ENCODE assay signal across 10 cellular contexts in genomic region chr20:3784226-3784853, GRCh38. TPM values are rescaled to one million over a fixed set of nuclear protein-coding genes. Genes with fewer than 3 reads are reported as not detected.
A peak's percentile ranks its signal among the peaks of the same experiment; 100 is the strongest.
DNase-seq lines count a peak whose midpoint lies in the region; ATAC-seq and TF ChIP-seq lines count a peak whose summit lies in the region.
"Had no signal": no experiment of that assay in that cellular context is flagged by ENCODE, and none has a peak within 500 bp of the region (broad histone marks: within the 10 kb centered on the region; RNA-seq: fewer than 3 reads in every experiment).

No MANE protein-coding gene starts in this region.

- CTCF ChIA-PET in activated CD8-positive, alpha-beta T cell treated with anti-CD3 and anti-CD28 coated beads for 36 hours (lab: Charles Lee), result interaction anchor here (5.4 to 5.9 kb wide), 2 partner anchors 17 to 35 kb away, joined by 30 to 69 read pairs; partner anchors contain the start of genes ADISSP and AP5S1

- H3K27me3 ChIP-seq in stomach, result peaks cover 0 to 2% (median 0%) of the 10 kb centered on the region in 3 donors

- H3K27ac Mint-ChIP-seq in activated CD4-positive, alpha-beta T cell treated with anti-CD3 and anti-CD28 coated beads, Interleukin-2, amount 10 ng/mL, durations not matched to agents 24 days and 14 days, result no peak overlapping the region
- no peak overlapping the region for H3K27ac Mint-ChIP-seq in activated CD8-positive, alpha-beta T cell treated with anti-CD3 and anti-CD28 coated beads for 36 hours

- no peak for TF ChIP-seq CTCF in activated CD8-positive, alpha-beta T cell treated with anti-CD3 and anti-CD28 coated beads for 36 hours (IDR thresholded peaks at IDR 0.05)
- TF ChIP-seq CTCF in fibroblast of villous mesenchyme (IDR thresholded peaks at IDR 0.05; ENCODE audit: insufficient read depth, low read depth, low read length) (no peak), stomach (IDR thresholded peaks at IDR 0.05) (no peak)

- TF ChIP-seq EP300 in stomach (IDR thresholded peaks at IDR 0.05), result no peak

- POLR2A ChIA-PET in activated CD8-positive, alpha-beta T cell treated with anti-CD3 and anti-CD28 coated beads for 36 hours (lab: Charles Lee), result interaction anchor here (1.3 to 4.7 kb wide), 4 partner anchors 16 to 53 kb away, joined by 3 to 46 read pairs (median 24); partner anchors contain the start of genes ADISSP and AP5S1

- no peak for ATAC-seq in activated CD8-positive, alpha-beta T cell treated with anti-CD3 and anti-CD28 coated beads for 36 hours
- ATAC-seq in GM18858 (IDR thresholded peaks at IDR 0.05; ENCODE audit: unreplicated experiment), result no peak
- no peak for ATAC-seq in HG03159 (IDR thresholded peaks at IDR 0.05; ENCODE audit: unreplicated experiment)

- peaks cover 0 to 25% (median 8%) of the 10 kb centered on the region in 4 donors for H3K36me3 ChIP-seq in stomach

- peak overlapping the region; percentile 72 for H3K4me3 Mint-ChIP-seq in activated CD4-positive, alpha-beta T cell treated with anti-CD3 and anti-CD28 coated beads, Interleukin-2, amount 10 ng/mL, durations not matched to agents 24 days and 14 days
- H3K4me3 Mint-ChIP-seq in activated CD8-positive, alpha-beta T cell treated with anti-CD3 and anti-CD28 coated beads for 36 hours, result peak overlapping the region; percentile 44

- peaks cover 13% of the 10 kb centered on the region for H3K27me3 Mint-ChIP-seq in activated CD4-positive, alpha-beta T cell treated with anti-CD3 and anti-CD28 coated beads, Interleukin-2, amount 10 ng/mL, durations not matched to agents 24 days and 14 days
- peaks cover 8% of the 10 kb centered on the region for H3K27me3 Mint-ChIP-seq in activated CD8-positive, alpha-beta T cell treated with anti-CD3 and anti-CD28 coated beads for 36 hours

- 61 to 77% (median 72%) methylated on average over 17 of the region's 17 CpGs for WGBS in stomach, 5 donors

- no peaks in the 10 kb centered on the region for H3K9me3 ChIP-seq in stomach

- intact Hi-C loops in activated CD4-positive, alpha-beta T cell treated with anti-CD3 and anti-CD28 coated beads, Interleukin-2, amount 10 ng/mL, durations not matched to agents 24 days and 14 days (cut with micrococcal nuclease), result no loop called here
- intact Hi-C loops in activated CD8-positive, alpha-beta T cell treated with anti-CD3 and anti-CD28 coated beads for 36 hours (cut with micrococcal nuclease), result loop anchor here (5.0 kb wide), 1 partner anchor 73 kb away; no protein-coding TSS in a partner anchor
- intact Hi-C loops in stomach (cut with DNase I; ENCODE audit: low total_unique reads), result loop anchor here (5.0 kb wide), 1 partner anchor 68 kb away; no protein-coding TSS in a partner anchor

- peaks cover 41 to 76% (median 59%) of the 10 kb centered on the region in 4 donors for H3K4me1 ChIP-seq in stomach

- peak overlapping the region; percentile 74 for H3K4me3 ChIP-seq in fibroblast of villous mesenchyme (ENCODE audit: low read depth, low read length)
- H3K4me3 ChIP-seq in stomach, result peak overlapping the region in 3 of 4 donors; percentile 61 to 77 (median 70)

- DNase-seq in activated CD4-positive, alpha-beta T cell treated with anti-CD3 and anti-CD28 coated beads, Interleukin-2, amount 10 ng/mL, durations not matched to agents 24 days and 14 days, result no peak
- no peak for DNase-seq in activated CD4-positive, alpha-beta T cell treated with anti-CD3 and anti-CD28 coated beads for 4 hours
- no peak for DNase-seq in activated CD8-positive, alpha-beta T cell treated with anti-CD3 and anti-CD28 coated beads for 36 hours
- DNase-seq in fibroblast of villous mesenchyme (ENCODE audit: low read depth), result no peak
- no peak for DNase-seq in stomach
- no peak for DNase-seq in NCI-H510A (lab: John Stamatoyannopoulos, UW)
- DNase-seq: AML-193, NCI-H345 had no signal

- no peaks in the 10 kb centered on the region for H3K9me3 Mint-ChIP-seq in activated CD4-positive, alpha-beta T cell treated with anti-CD3 and anti-CD28 coated beads, Interleukin-2, amount 10 ng/mL, durations not matched to agents 24 days and 14 days
- no peaks in the 10 kb centered on the region for H3K9me3 Mint-ChIP-seq in activated CD8-positive, alpha-beta T cell treated with anti-CD3 and anti-CD28 coated beads for 36 hours

- H3K27ac ChIP-seq in stomach, result peak overlapping the region in 4 of 5 donors; percentile 5 to 90 (median 50)

- peaks cover 17% of the 10 kb centered on the region for H3K36me3 Mint-ChIP-seq in activated CD4-positive, alpha-beta T cell treated with anti-CD3 and anti-CD28 coated beads, Interleukin-2, amount 10 ng/mL, durations not matched to agents 24 days and 14 days (ENCODE audit: low read depth)
- H3K36me3 Mint-ChIP-seq in activated CD8-positive, alpha-beta T cell treated with anti-CD3 and anti-CD28 coated beads for 36 hours (ENCODE audit: low read depth), result peaks cover 13% of the 10 kb centered on the region

- TF ChIP-seq POLR2A in stomach (IDR thresholded peaks at IDR 0.05), result no peak

- peaks cover 46% of the 10 kb centered on the region for H3K4me1 Mint-ChIP-seq in activated CD4-positive, alpha-beta T cell treated with anti-CD3 and anti-CD28 coated beads, Interleukin-2, amount 10 ng/mL, durations not matched to agents 24 days and 14 days
- H3K4me1 Mint-ChIP-seq in activated CD8-positive, alpha-beta T cell treated with anti-CD3 and anti-CD28 coated beads for 36 hours (ENCODE audit: low read depth), result peaks cover 49% of the 10 kb centered on the region

RNA-seq across cellular contexts. Expression of gene CENPB, which starts 2.2 kb away (rescaled TPM):
- total RNA-seq in activated CD4-positive, alpha-beta T cell treated with anti-CD3 and anti-CD28 coated beads, Interleukin-2, amount 10 ng/mL, durations not matched to agents 24 days and 14 days, result 72.8 and 74.4 TPM in 2 replicates
- 10 to 100 TPM; 35.0 to 35.4 TPM for total RNA-seq in activated CD8-positive, alpha-beta T cell treated with anti-CD3 and anti-CD28 coated beads for 36 hours
- 87.7 and 106 TPM in 2 replicates for total RNA-seq in fibroblast of villous mesenchyme
- 100 to 1,000 TPM in 1 of 5 donors, 10 to 100 TPM in 4; 24.5 to 130 (median 68.3) TPM for total RNA-seq in stomach
- 10 to 100 TPM; 36.5 to 90.7 (median 79.6) TPM for polyA plus RNA-seq in stomach

RNA-seq across cellular contexts. Expression of gene SPEF1, which starts 3.1 kb away (rescaled TPM):
- total RNA-seq in activated CD4-positive, alpha-beta T cell treated with anti-CD3 and anti-CD28 coated beads, Interleukin-2, amount 10 ng/mL, durations not matched to agents 24 days and 14 days, result not detected in 2 replicates
- under 1 TPM in 1 of 2 experiments, not detected in 1; 0.23 TPM for total RNA-seq in activated CD8-positive, alpha-beta T cell treated with anti-CD3 and anti-CD28 coated beads for 36 hours
- total RNA-seq in fibroblast of villous mesenchyme, result under 0.01 and 0.32 TPM in 2 replicates
- total RNA-seq in stomach, result not detected
- polyA plus RNA-seq in stomach, result under 1 TPM in 2 of 3 donors, not detected in 1; 0.18 to 0.19 TPM

RNA-seq across cellular contexts. Expression of gene CDC25B, which starts 11.8 kb away (rescaled TPM):
- 70.7 and 75.5 TPM in 2 replicates for total RNA-seq in activated CD4-positive, alpha-beta T cell treated with anti-CD3 and anti-CD28 coated beads, Interleukin-2, amount 10 ng/mL, durations not matched to agents 24 days and 14 days
- total RNA-seq in activated CD8-positive, alpha-beta T cell treated with anti-CD3 and anti-CD28 coated beads for 36 hours, result 10 to 100 TPM; 66.9 to 67.1 TPM
- 28.0 and 46.2 TPM in 2 replicates for total RNA-seq in fibroblast of villous mesenchyme
- total RNA-seq in stomach, result 10 to 100 TPM in 4 of 5 donors, 1 to 10 TPM in 1; 9.4 to 56.5 (median 32.6) TPM
- 10 to 100 TPM; 18.0 to 23.1 (median 22.6) TPM for polyA plus RNA-seq in stomach

RNA-seq across cellular contexts. Expression of gene ADISSP, which starts 16.8 kb away (rescaled TPM):
- 62.9 and 68.8 TPM in 2 replicates for total RNA-seq in activated CD4-positive, alpha-beta T cell treated with anti-CD3 and anti-CD28 coated beads, Interleukin-2, amount 10 ng/mL, durations not matched to agents 24 days and 14 days
- 10 to 100 TPM; 62.5 to 66.6 TPM for total RNA-seq in activated CD8-positive, alpha-beta T cell treated with anti-CD3 and anti-CD28 coated beads for 36 hours
- total RNA-seq in fibroblast of villous mesenchyme (26.8 and 34.8 TPM in 2 replicates), stomach (100 to 1,000 TPM in 1 of 5 donors, 10 to 100 TPM in 2, 1 to 10 TPM in 2; 5.9 to 136 (median 49.0) TPM)
- 10 to 100 TPM; 14.4 to 32.6 (median 22.2) TPM for polyA plus RNA-seq in stomach

RNA-seq across cellular contexts. Expression of gene AP5S1, which starts 36.0 kb away (rescaled TPM):
- total RNA-seq in activated CD4-positive, alpha-beta T cell treated with anti-CD3 and anti-CD28 coated beads, Interleukin-2, amount 10 ng/mL, durations not matched to agents 24 days and 14 days, result 13.0 and 13.5 TPM in 2 replicates
- total RNA-seq in activated CD8-positive, alpha-beta T cell treated with anti-CD3 and anti-CD28 coated beads for 36 hours, result 1 to 10 TPM; 7.4 to 8.6 TPM
- total RNA-seq in fibroblast of villous mesenchyme (17.7 and 20.6 TPM in 2 replicates), stomach (10 to 100 TPM in 1 of 5 donors, 1 to 10 TPM in 4; 1.8 to 14.8 (median 4.2) TPM)
- 10 to 100 TPM in 1 of 3 donors, 1 to 10 TPM in 2; 6.1 to 10.4 (median 7.9) TPM for polyA plus RNA-seq in stomach
